ENCODE assay signal across 19 cellular contexts in the genomic region with DNA sequence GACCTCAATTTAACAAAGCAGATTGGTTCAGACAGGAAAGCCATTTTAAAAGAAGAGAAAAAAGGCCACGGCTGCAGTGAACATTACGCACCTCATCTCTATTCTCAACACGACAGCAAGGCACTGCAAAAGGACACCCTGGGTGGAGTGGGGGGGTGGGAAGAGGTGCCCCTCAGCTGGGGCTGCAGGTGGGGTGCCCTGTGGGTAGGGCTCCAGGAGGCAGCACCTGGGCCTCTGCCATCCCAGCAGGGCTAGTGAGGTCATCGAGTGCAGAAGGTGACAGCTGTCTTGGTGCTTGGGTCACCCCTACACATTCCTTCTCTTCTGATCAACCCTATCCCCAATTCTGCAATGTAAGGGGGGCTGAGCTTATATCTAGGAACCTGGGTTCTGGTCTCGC.
DNase-seq lines count a peak whose midpoint lies in the region; ATAC-seq and TF ChIP-seq lines count a peak whose summit lies in the region.
"Had no signal": no experiment of that assay in that cellular context is flagged by ENCODE, and none has a peak within 500 bp of the region (broad histone marks: within the 10 kb centered on the region; RNA-seq: fewer than 3 reads in every experiment).

No MANE protein-coding gene starts in this region.

- no peak overlapping the region for H4K91ac ChIP-seq in neuronal stem cell (ENCODE audit: low read depth, low read length, poor library complexity)

- H3K9ac ChIP-seq in neuronal stem cell (ENCODE audit: low read depth, low read length, poor library complexity), result no peak overlapping the region
- H3K9ac ChIP-seq: GM23248 had no signal

- no peak for ATAC-seq in RWPE2 (ENCODE audit: low read depth)
- ATAC-seq: A549; CD8-positive, alpha-beta T cell had no signal

- no peak overlapping the region for H4K8ac ChIP-seq in neuronal stem cell (ENCODE audit: low read depth, low read length)

- H3K27me3 ChIP-seq in left ventricle myocardium inferior (ENCODE audit: low read depth) (peaks cover 20% of the 10 kb centered on the region), RWPE2 (ENCODE audit: insufficient read depth, poor library complexity, severe bottlenecking) (no peaks in the 10 kb centered on the region), neuronal stem cell (ENCODE audit: control insufficient read depth in 3 of 3, insufficient read depth in 3 of 3, low read depth in 1 of 3, low read length in 3 of 3) (peaks cover 0 to 32% (median 0%) of the 10 kb centered on the region in 3 experiments)

- H2BK120ac ChIP-seq in neuronal stem cell (ENCODE audit: low read depth, low read length), result no peak overlapping the region

- no peaks in the 10 kb centered on the region for H3K9me3 ChIP-seq in left ventricle myocardium inferior (replicated peaks)
- no peaks in the 10 kb centered on the region for H3K9me3 ChIP-seq in RWPE2 (ENCODE audit: severe bottlenecking)
- peaks cover 0 to 6% of the 10 kb centered on the region in 2 donors for H3K9me3 ChIP-seq in neuronal stem cell (replicated peaks in 1 of 2; ENCODE audit: control insufficient read depth in 2 of 2, insufficient read depth in 1 of 2, low read depth in 1 of 2, low read length in 2 of 2)
- H3K9me3 ChIP-seq: A549, Caco-2 had no signal

- H3K27ac ChIP-seq in left ventricle myocardium inferior (replicated peaks) (no peak overlapping the region), RWPE2 (ENCODE audit: poor library complexity, severe bottlenecking) (no peak overlapping the region), neuronal stem cell (replicated peaks; ENCODE audit: low read length) (no peak overlapping the region)
- H3K27ac ChIP-seq: A549, GM23248 had no signal

- H3K14ac ChIP-seq in neuronal stem cell (ENCODE audit: low read length), result no peak overlapping the region

- H3K23ac ChIP-seq in neuronal stem cell (ENCODE audit: low read depth, low read length, poor library complexity), result no peak overlapping the region

- no peak overlapping the region for H3K4ac ChIP-seq in neuronal stem cell (ENCODE audit: low read length)

- no peak overlapping the region for H2AFZ ChIP-seq in neuronal stem cell (ENCODE audit: low read length)
- H2AFZ ChIP-seq: GM23248 had no signal

- no peak overlapping the region for H2BK15ac ChIP-seq in neuronal stem cell (ENCODE audit: low read length)

- no peak overlapping the region for H2AK5ac ChIP-seq in neuronal stem cell (ENCODE audit: low read depth, low read length)

- no peak overlapping the region for H3K4me3 ChIP-seq in left ventricle myocardium inferior
- no peak overlapping the region for H3K4me3 ChIP-seq in RWPE2 (ENCODE audit: severe bottlenecking)
- H3K4me3 ChIP-seq in neuronal stem cell (ENCODE audit: low read length in 2 of 2), result no peak overlapping the region
- H3K4me3 ChIP-seq: A549, GM23248 had no signal

- intact Hi-C loops in cardiac septum (cut with DNase I) (loop anchor here (10.0 kb wide), 2 partner anchors 147 to 427 kb away; partner anchors contain the start of gene PRMT8), left ventricle myocardium inferior (cut with micrococcal nuclease) (no loop called here)

- no peak for TF ChIP-seq CTCF in left ventricle myocardium inferior (IDR thresholded peaks at IDR 0.05; ENCODE audit: borderline replicate concordance)
- TF ChIP-seq CTCF in RWPE2 (IDR thresholded peaks at IDR 0.05; ENCODE audit: poor library complexity, severe bottlenecking), result no peak

- DNase-seq in cardiac septum (ENCODE audit: low spot score) (peak; percentile 58), left ventricle myocardium inferior (no peak), RWPE2 (ENCODE audit: low spot score) (peak; percentile 23), neuronal stem cell (ENCODE audit: low spot score) (no peak), Ammon's horn (ENCODE audit: low spot score) (no peak), RKO (ENCODE audit: low spot score) (no peak)
- DNase-seq: 8988T; ACHN; AML-193; C1 segment of cervical spinal cord; Caco-2; CD4-positive, CD25-positive, alpha-beta regulatory T cell; CD8-positive, alpha-beta T cell; DMS153; DND-41; GM23248; H7; HCEC 1CT had no signal

- no peaks in the 10 kb centered on the region for H3K79me1 ChIP-seq in neuronal stem cell (ENCODE audit: low read depth, low read length)

- no peak overlapping the region for H3K4me2 ChIP-seq in neuronal stem cell (ENCODE audit: insufficient read depth, low read length, poor library complexity, severe bottlenecking)
- H3K4me2 ChIP-seq: A549 had no signal

- H2BK5ac ChIP-seq in neuronal stem cell (ENCODE audit: low read length), result no peak overlapping the region

- no peak overlapping the region for H2BK12ac ChIP-seq in neuronal stem cell (ENCODE audit: low read length)

- H3K4me1 ChIP-seq in left ventricle myocardium inferior (peaks cover 4% of the 10 kb centered on the region), RWPE2 (ENCODE audit: insufficient read depth, poor library complexity, severe bottlenecking) (no peaks in the 10 kb centered on the region), neuronal stem cell (ENCODE audit: control insufficient read depth in 2 of 2, insufficient read depth in 1 of 2, low read depth in 1 of 2, low read length in 2 of 2) (no peaks in the 10 kb centered on the region)
- H3K4me1 ChIP-seq: A549, Caco-2 had no signal

- WGBS in neuronal stem cell (ENCODE audit: extremely low coverage in 2 of 2, insufficient read length in 2 of 2, insufficient replicate concordance in 1 of 2), 2 donors, result no CpG with 5 or more reads among the region's 5 CpGs

- H3K18ac ChIP-seq in neuronal stem cell (ENCODE audit: low read length), result peak overlapping the region; percentile 9

- no peaks in the 10 kb centered on the region for H3K36me3 ChIP-seq in left ventricle myocardium inferior
- H3K36me3 ChIP-seq in RWPE2 (ENCODE audit: low read depth), result no peaks in the 10 kb centered on the region
- no peaks in the 10 kb centered on the region for H3K36me3 ChIP-seq in neuronal stem cell (replicated peaks in 1 of 2; ENCODE audit: control insufficient read depth in 2 of 2, insufficient read depth in 2 of 2, low read length in 2 of 2)

Comparison
In these comparisons a context has a peak if more than half of its experiments do, and no peak if none do; other contexts are left out.
1. DNase-seq: peak in cardiac septum (single experiment) and RWPE2 (single experiment); none in left ventricle myocardium inferior (single experiment), neuronal stem cell (single experiment), Ammon's horn (single experiment) and RKO (single experiment).